8 cellular contexts compared by ENCODE assay signal in genomic region chrX:27960410-27960809, GRCh38. TPM values are rescaled to one million over a fixed set of nuclear protein-coding genes. Genes with fewer than 3 reads are reported as not detected.
"Had no signal": no experiment of that assay in that cellular context is flagged by ENCODE, and none has a peak within 500 bp of the region (broad histone marks: within the 10 kb centered on the region; RNA-seq: fewer than 3 reads in every experiment).

No MANE protein-coding gene starts in this region.

RNA-seq across cellular contexts. Expression of gene DCAF8L1, which starts 20.8 kb away (rescaled TPM):
- total RNA-seq: LHCN-M2; MCF 10A; NCI-H460; Right ventricle myocardium inferior; RPMI7951; SJCRH30; T-cell; T-helper 1 cell treated with Interleukin-12 subunit alpha and Interleukin-12 subunit beta and Interleukin-4 antibody, amounts not matched to agents 30 ng/mL and 1 ng/mL, for 36 hours had no signal
